Comparison of ENCODE assay signal across 27 cellular contexts in the genomic region with DNA sequence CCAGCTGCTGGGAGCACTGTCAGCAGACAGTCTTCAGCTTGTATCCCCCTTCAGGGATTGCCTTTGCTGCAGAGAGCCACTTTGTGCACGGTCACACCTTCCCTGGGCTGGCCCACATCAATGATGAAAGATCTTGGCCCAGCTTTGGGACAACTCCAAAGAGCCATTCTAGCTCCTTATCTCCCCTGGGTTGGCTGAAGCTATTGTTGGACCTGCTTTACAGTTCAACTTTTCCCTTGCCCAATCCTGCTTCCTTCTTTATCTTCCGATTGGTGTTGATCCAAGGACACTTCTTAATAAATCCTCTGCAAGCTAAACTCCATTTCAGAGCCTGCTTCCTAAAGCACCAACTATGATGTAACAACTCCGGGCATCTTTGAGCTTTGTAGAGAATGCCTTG.
"Had no signal": no experiment of that assay in that cellular context is flagged by ENCODE, and none has a peak within 500 bp of the region (broad histone marks: within the 10 kb centered on the region; RNA-seq: fewer than 3 reads in every experiment).

No MANE protein-coding gene starts in this region.

- H3K36me3 ChIP-seq: ascending aorta, brain microvascular endothelial cell, left lung, neural progenitor cell, right lobe of liver, suprapubic skin, tibial artery had no signal

- H3K27ac ChIP-seq: ascending aorta, brain microvascular endothelial cell, foreskin keratinocyte, left lung, neural progenitor cell, right lobe of liver, skin epidermis, suprapubic skin, tibial artery had no signal

- H3K27me3 ChIP-seq: ascending aorta, brain microvascular endothelial cell, foreskin keratinocyte, left lung, neural progenitor cell, right lobe of liver, suprapubic skin, tibial artery had no signal

- H3K4me1 ChIP-seq: ascending aorta, foreskin keratinocyte, left lung, neural progenitor cell, right lobe of liver, suprapubic skin, tibial artery had no signal

- ATAC-seq: foreskin keratinocyte; left lung; natural killer cell; right lobe of liver; stimulated activated naive B cell treated with anti-CD40 and anti-IgM and Interleukin-4, amounts not matched to agents 10 μg/mL and 1 μg/mL and 100 μg/mL, for 72 hours; T-helper 17 cell had no signal

- H3K4me3 ChIP-seq: ascending aorta, left lung, neural progenitor cell, right lobe of liver, skin epidermis, suprapubic skin, tibial artery had no signal

- H3K9me3 ChIP-seq: ascending aorta, left lung, right lobe of liver, suprapubic skin, tibial artery had no signal

- DNase-seq: activated CD4-positive, alpha-beta memory T cell treated with anti-CD3 and anti-CD28 coated beads for 36 hours; activated CD4-positive, alpha-beta T cell treated with anti-CD3 and anti-CD28 coated beads, Interleukin-2, amount 10 ng/mL, durations not matched to agents 24 days and 14 days; activated CD4-positive, CD25-positive, alpha-beta regulatory T cell treated with anti-CD3 and anti-CD28 coated beads, Interleukin-2, amount 50 U/mL, for 72 hours; activated CD8-positive, alpha-beta memory T cell treated with anti-CD3 and anti-CD28 coated beads, Interleukin-2, amount 50 U/mL, for 48 hours; activated gamma-delta T cell; activated naive CD4-positive, alpha-beta T cell treated with anti-CD3 and anti-CD28 coated beads, Interleukin-2, amount 10 ng/mL, durations not matched to agents 7 days and 5 days; activated naive CD8-positive, alpha-beta T cell treated with anti-CD3 and anti-CD28 coated beads, Interleukin-2, amount 10 ng/mL, durations not matched to agents 7 days and 5 days; activated T-cell treated with anti-CD3 and anti-CD28 coated beads, Interleukin-2, amount 50 U/mL, for 24 hours; brain microvascular endothelial cell; central memory CD4-positive, alpha-beta T cell; foreskin keratinocyte; kidney glomerular epithelial cell; left lung; natural killer cell; occipital lobe; posterior cingulate gyrus; right lobe of liver; stimulated activated CD4-positive, alpha-beta T cell treated with anti-CD3 and anti-CD28 coated beads, Interleukin-4, amount 100 ng/mL, for 4 hours; stimulated activated CD8-positive, alpha-beta memory T cell treated with anti-CD3 and anti-CD28 coated beads, Interleukin-4, amount 100 ng/mL, for 48 hours; stimulated activated naive B cell treated with anti-CD40 and anti-IgM and Interleukin-4, amounts not matched to agents 10 μg/mL and 1 μg/mL and 100 μg/mL, for 72 hours; T-helper 17 cell; T1000; tibial artery had no signal
